9 cellular contexts compared by ENCODE assay signal in the genomic region with DNA sequence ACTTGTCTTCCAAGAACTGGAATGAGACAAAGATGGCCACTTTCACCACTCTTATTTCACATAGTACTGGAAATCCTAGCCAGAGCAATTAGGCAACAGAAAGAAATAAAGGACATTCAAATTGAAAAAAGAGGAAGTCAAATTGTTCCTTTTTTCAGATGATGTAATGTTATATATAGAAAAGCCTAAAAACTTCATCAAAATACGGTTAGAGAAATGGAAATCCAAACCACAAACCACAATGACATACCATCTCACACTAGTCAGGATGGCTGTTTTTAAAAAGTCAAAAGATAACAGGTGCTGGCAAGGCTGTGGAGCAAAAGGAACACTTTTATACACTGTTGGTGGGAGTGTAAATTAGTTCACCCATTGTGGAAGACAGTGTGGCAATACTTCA.
A peak's percentile ranks its signal among the peaks of the same experiment; 100 is the strongest.
DNase-seq lines count a peak whose midpoint lies in the region; ATAC-seq and TF ChIP-seq lines count a peak whose summit lies in the region.
"Had no signal": no experiment of that assay in that cellular context is flagged by ENCODE, and none has a peak within 500 bp of the region (broad histone marks: within the 10 kb centered on the region; RNA-seq: fewer than 3 reads in every experiment).

No MANE protein-coding gene starts in this region.

- WGBS in gastroesophageal sphincter (ENCODE audit: low coverage in 1 of 2), 2 donors, result 100% methylated on average over 1 of the region's 1 CpG; no CpG with 5 or more reads in 1 of the 2 donors

- H3K36me3 ChIP-seq in breast epithelium (no peaks in the 10 kb centered on the region), gastroesophageal sphincter (no peaks in the 10 kb centered on the region)

- TF ChIP-seq POLR2A in breast epithelium (IDR thresholded peaks at IDR 0.05) (no peak), gastroesophageal sphincter (IDR thresholded peaks at IDR 0.05) (no peak)

- no peak for TF ChIP-seq EP300 in gastroesophageal sphincter (IDR thresholded peaks at IDR 0.05)

- intact Hi-C loops in MCF 10A (cut with micrococcal nuclease) (no loop called here), breast epithelium (cut with DNase I; ENCODE audit: low total_unique reads) (no loop called here)

- H3K4me1 Mint-ChIP-seq in MCF 10A (ENCODE audit: insufficient read depth, unreplicated experiment) (peaks cover 14% of the 10 kb centered on the region), T-helper 17 cell (no peaks in the 10 kb centered on the region), immature natural killer cell (peaks cover 39 to 54% of the 10 kb centered on the region in 2 donors)
- H3K4me1 Mint-ChIP-seq in stimulated activated naive B cell treated with anti-CD40 and anti-IgM and Interleukin-4, amounts not matched to agents 10 μg/mL and 1 μg/mL and 100 μg/mL, for 72 hours, result peaks cover 40 to 74% of the 10 kb centered on the region in 2 donors

- no peaks in the 10 kb centered on the region for H3K4me1 ChIP-seq in breast epithelium
- H3K4me1 ChIP-seq in gastroesophageal sphincter, result no peaks in the 10 kb centered on the region
- H3K4me1 ChIP-seq: A549 had no signal

- POLR2A ChIA-PET in MCF 10A (lab: Yijun Ruan, JAX), result interaction anchor here (0.7 kb wide), 2 partner anchors 9 to 113 kb away, joined by 3 read pairs; no protein-coding TSS in a partner anchor

- CTCF ChIA-PET in MCF 10A (lab: Yijun Ruan, JAX), result interaction anchor here (0.9 kb wide), 1 partner anchor 111 kb away, joined by 3 read pairs; no protein-coding TSS in a partner anchor

- H3K27me3 ChIP-seq in breast epithelium (no peaks in the 10 kb centered on the region), gastroesophageal sphincter (peaks cover 5% of the 10 kb centered on the region)

- H3K27me3 Mint-ChIP-seq in MCF 10A (ENCODE audit: insufficient read depth, unreplicated experiment), result no peaks in the 10 kb centered on the region
- H3K27me3 Mint-ChIP-seq in T-helper 17 cell, result no peaks in the 10 kb centered on the region
- H3K27me3 Mint-ChIP-seq in stimulated activated naive B cell treated with anti-CD40 and anti-IgM and Interleukin-4, amounts not matched to agents 10 μg/mL and 1 μg/mL and 100 μg/mL, for 72 hours, result no peaks in the 10 kb centered on the region
- peaks cover 0 to 5% (median 3%) of the 10 kb centered on the region in 3 donors for H3K27me3 Mint-ChIP-seq in immature natural killer cell (ENCODE audit: low read depth in 3 of 3)

- H3K4me3 ChIP-seq in breast epithelium (no peak overlapping the region), gastroesophageal sphincter (no peak overlapping the region)
- H3K4me3 ChIP-seq: A549 had no signal

- H3K36me3 Mint-ChIP-seq in MCF 10A (ENCODE audit: insufficient read depth, unreplicated experiment) (no peaks in the 10 kb centered on the region), T-helper 17 cell (ENCODE audit: low read depth) (peaks cover 2% of the 10 kb centered on the region), immature natural killer cell (peaks cover 0 to 13% (median 0%) of the 10 kb centered on the region in 3 donors)
- peaks cover 0 to 2% of the 10 kb centered on the region in 2 donors for H3K36me3 Mint-ChIP-seq in stimulated activated naive B cell treated with anti-CD40 and anti-IgM and Interleukin-4, amounts not matched to agents 10 μg/mL and 1 μg/mL and 100 μg/mL, for 72 hours

- H3K4me3 Mint-ChIP-seq in MCF 10A (ENCODE audit: unreplicated experiment), result no peak overlapping the region
- no peak overlapping the region for H3K4me3 Mint-ChIP-seq in T-helper 17 cell
- peak overlapping the region in 1 of 2 donors; percentile 23 for H3K4me3 Mint-ChIP-seq in stimulated activated naive B cell treated with anti-CD40 and anti-IgM and Interleukin-4, amounts not matched to agents 10 μg/mL and 1 μg/mL and 100 μg/mL, for 72 hours
- H3K4me3 Mint-ChIP-seq in immature natural killer cell, result no peak overlapping the region

- H3K9me3 ChIP-seq in breast epithelium (no peaks in the 10 kb centered on the region), T-helper 17 cell (ENCODE audit: control insufficient read depth, low read length, poor library complexity, severe bottlenecking) (no peaks in the 10 kb centered on the region), gastroesophageal sphincter (no peaks in the 10 kb centered on the region)
- H3K9me3 ChIP-seq: A549 had no signal

- H3K9me3 Mint-ChIP-seq in MCF 10A (ENCODE audit: unreplicated experiment) (no peaks in the 10 kb centered on the region), immature natural killer cell (peaks cover 0 to 3% (median 0%) of the 10 kb centered on the region in 6 donors)
- H3K9me3 Mint-ChIP-seq in stimulated activated naive B cell treated with anti-CD40 and anti-IgM and Interleukin-4, amounts not matched to agents 10 μg/mL and 1 μg/mL and 100 μg/mL, for 72 hours, result peaks cover 3 to 8% of the 10 kb centered on the region in 2 donors

- H3K27ac ChIP-seq in breast epithelium (no peak overlapping the region), gastroesophageal sphincter (no peak overlapping the region)
- H3K27ac ChIP-seq: A549 had no signal

- no peak overlapping the region for H3K27ac Mint-ChIP-seq in MCF 10A (ENCODE audit: low read depth, unreplicated experiment)
- no peak overlapping the region for H3K27ac Mint-ChIP-seq in T-helper 17 cell
- H3K27ac Mint-ChIP-seq in stimulated activated naive B cell treated with anti-CD40 and anti-IgM and Interleukin-4, amounts not matched to agents 10 μg/mL and 1 μg/mL and 100 μg/mL, for 72 hours, result peak overlapping the region; percentile 2
- no peak overlapping the region for H3K27ac Mint-ChIP-seq in immature natural killer cell

- no peak for TF ChIP-seq CTCF in MCF 10A (IDR thresholded peaks at IDR 0.05; ENCODE audit: unreplicated experiment)
- no peak for TF ChIP-seq CTCF in breast epithelium (IDR thresholded peaks at IDR 0.05)
- no peak for TF ChIP-seq CTCF in gastroesophageal sphincter (IDR thresholded peaks at IDR 0.05)

- peak; percentile 28 for DNase-seq in MCF 10A (ENCODE audit: unreplicated experiment)
- no peak for DNase-seq in breast epithelium (ENCODE audit: low spot score in 2 of 2)
- DNase-seq in T-helper 17 cell, result no peak
- DNase-seq in stimulated activated naive B cell treated with anti-CD40 and anti-IgM and Interleukin-4, amounts not matched to agents 10 μg/mL and 1 μg/mL and 100 μg/mL, for 72 hours, result peak; percentile 8
- DNase-seq in immature natural killer cell, result no peak
- no peak for DNase-seq in stimulated activated CD4-positive, alpha-beta T cell treated with anti-CD3 and anti-CD28 coated beads, Interleukin-4, amount 100 ng/mL, for 4 hours

- no TSS peak for BruUV-seq in MCF 10A (replicated peaks; lab: Mats Ljungman, UMichigan)

- peak; percentile 75 for ATAC-seq in HG03196 (IDR thresholded peaks at IDR 0.05; ENCODE audit: unreplicated experiment)
- ATAC-seq in T-helper 17 cell, result peak; percentile 28
- peak; percentile 91 to 96 for ATAC-seq in stimulated activated naive B cell treated with anti-CD40 and anti-IgM and Interleukin-4, amounts not matched to agents 10 μg/mL and 1 μg/mL and 100 μg/mL, for 72 hours (replicated peaks)
- ATAC-seq in gastroesophageal sphincter, result no peak
- ATAC-seq: A549 had no signal

Comparison
In these comparisons a context has a peak if more than half of its experiments do, and no peak if none do; other contexts are left out.
1. DNase-seq: peak in MCF 10A (single experiment) and stimulated activated naive B cell treated with anti-CD40 and anti-IgM and Interleukin-4, amounts not matched to agents 10 μg/mL and 1 μg/mL and 100 μg/mL, for 72 hours (single experiment); none in breast epithelium (0 of 2), T-helper 17 cell (0 of 3), immature natural killer cell (0 of 3) and stimulated activated CD4-positive, alpha-beta T cell treated with anti-CD3 and anti-CD28 coated beads, Interleukin-4, amount 100 ng/mL, for 4 hours (0 of 2).